Comparison of ENCODE assay signal across 3 cellular contexts in the genomic region with DNA sequence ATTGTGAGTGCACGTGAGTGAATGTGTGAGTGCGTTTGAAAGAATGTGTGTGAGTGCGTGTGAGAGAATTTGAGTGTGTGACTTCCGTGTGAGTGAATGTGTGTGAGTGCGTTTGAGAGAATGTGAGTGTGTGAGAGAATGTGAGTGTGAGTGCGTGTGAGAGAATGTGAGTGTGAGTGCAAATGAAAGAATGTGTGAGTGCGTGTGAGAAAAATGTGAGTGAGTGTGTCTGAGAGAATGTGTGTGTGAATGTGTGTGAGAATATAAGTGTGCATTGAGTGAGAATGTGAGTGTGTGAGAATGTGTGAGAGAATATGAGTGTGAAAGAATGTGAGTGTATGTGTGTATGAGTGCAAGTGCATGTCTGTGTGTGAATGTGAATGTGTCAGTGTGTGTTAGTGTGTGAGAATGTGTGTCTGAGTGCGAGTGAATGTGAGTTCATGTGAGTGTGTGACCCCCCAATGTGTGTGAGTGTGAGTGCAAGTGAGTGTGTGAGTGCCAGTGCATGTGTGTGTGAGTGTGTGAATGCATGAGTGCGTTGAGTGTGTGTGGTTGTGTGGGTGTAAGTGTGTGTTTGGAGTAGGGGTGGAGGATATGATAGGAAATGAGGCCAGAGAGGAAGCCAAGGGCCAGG.
TF ChIP-seq lines count a peak whose summit lies in the region.

No MANE protein-coding gene starts in this region.

TF ChIP-seq in HepG2, 621 proteins besides CTCF, POLR2A, EP300 and RAD21:
- no peak for TF ChIP-seq ZNF317 (CRISPR knock-in tag; IDR thresholded peaks at IDR 0.05)
- TF ChIP-seq, protein P1, sequence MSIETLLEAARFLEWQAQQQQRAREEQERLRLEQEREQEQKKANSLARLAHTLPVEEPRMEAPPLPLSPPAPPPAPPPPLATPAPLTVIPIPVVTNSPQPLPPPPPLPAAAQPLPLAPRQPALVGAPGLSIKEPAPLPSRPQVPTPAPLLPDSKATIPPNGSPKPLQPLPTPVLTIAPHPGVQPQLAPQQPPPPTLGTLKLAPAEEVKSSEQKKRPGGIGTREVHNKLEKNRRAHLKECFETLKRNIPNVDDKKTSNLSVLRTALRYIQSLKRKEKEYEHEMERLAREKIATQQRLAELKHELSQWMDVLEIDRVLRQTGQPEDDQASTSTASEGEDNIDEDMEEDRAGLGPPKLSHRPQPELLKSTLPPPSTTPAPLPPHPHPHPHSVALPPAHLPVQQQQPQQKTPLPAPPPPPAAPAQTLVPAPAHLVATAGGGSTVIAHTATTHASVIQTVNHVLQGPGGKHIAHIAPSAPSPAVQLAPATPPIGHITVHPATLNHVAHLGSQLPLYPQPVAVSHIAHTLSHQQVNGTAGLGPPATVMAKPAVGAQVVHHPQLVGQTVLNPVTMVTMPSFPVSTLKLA (IDR thresholded peaks at IDR 0.05), result 0 out of 2 replicates have a peak, but pooled peaks have one; percentile 8
- TF ChIP-seq, protein P2, sequence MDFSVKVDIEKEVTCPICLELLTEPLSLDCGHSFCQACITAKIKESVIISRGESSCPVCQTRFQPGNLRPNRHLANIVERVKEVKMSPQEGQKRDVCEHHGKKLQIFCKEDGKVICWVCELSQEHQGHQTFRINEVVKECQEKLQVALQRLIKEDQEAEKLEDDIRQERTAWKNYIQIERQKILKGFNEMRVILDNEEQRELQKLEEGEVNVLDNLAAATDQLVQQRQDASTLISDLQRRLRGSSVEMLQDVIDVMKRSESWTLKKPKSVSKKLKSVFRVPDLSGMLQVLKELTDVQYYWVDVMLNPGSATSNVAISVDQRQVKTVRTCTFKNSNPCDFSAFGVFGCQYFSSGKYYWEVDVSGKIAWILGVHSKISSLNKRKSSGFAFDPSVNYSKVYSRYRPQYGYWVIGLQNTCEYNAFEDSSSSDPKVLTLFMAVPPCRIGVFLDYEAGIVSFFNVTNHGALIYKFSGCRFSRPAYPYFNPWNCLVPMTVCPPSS (IDR thresholded peaks at IDR 0.05), result 0 out of 2 replicates have a peak, but pooled peaks have one; percentile 16

TF ChIP-seq in WTC11, 78 proteins besides CTCF, POLR2A, EP300 and RAD21:
- TF ChIP-seq, protein P3, sequence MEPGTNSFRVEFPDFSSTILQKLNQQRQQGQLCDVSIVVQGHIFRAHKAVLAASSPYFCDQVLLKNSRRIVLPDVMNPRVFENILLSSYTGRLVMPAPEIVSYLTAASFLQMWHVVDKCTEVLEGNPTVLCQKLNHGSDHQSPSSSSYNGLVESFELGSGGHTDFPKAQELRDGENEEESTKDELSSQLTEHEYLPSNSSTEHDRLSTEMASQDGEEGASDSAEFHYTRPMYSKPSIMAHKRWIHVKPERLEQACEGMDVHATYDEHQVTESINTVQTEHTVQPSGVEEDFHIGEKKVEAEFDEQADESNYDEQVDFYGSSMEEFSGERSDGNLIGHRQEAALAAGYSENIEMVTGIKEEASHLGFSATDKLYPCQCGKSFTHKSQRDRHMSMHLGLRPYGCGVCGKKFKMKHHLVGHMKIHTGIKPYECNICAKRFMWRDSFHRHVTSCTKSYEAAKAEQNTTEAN (CRISPR knock-in tag; IDR thresholded peaks at IDR 0.05), result 0 out of 2 replicates have a peak, but pooled peaks have one; percentile 16
- TF ChIP-seq ELF4 (CRISPR knock-in tag; IDR thresholded peaks at IDR 0.05; ENCODE audit: low read depth), result no peak

TF ChIP-seq in H1, 55 proteins besides CTCF, POLR2A, EP300 and RAD21:
- TF ChIP-seq ASH2L (IDR thresholded peaks at IDR 0.05; ENCODE audit: low read length), result no peak
- no peak for TF ChIP-seq CTBP2 (IDR thresholded peaks at IDR 0.05; ENCODE audit: borderline replicate concordance, insufficient read depth, insufficient read length, low read length)
- no peak for TF ChIP-seq SP1 (IDR thresholded peaks at IDR 0.05; ENCODE audit: low read depth, low read length)
- no peak for TF ChIP-seq HDAC2 (IDR thresholded peaks at IDR 0.05; ENCODE audit: borderline replicate concordance in 1 of 2, low read depth in 2 of 2, low read length in 2 of 2)
- no peak for TF ChIP-seq GTF2F1 (IDR thresholded peaks at IDR 0.05; ENCODE audit: borderline replicate concordance, low read depth, low read length)
- TF ChIP-seq KDM1A (IDR thresholded peaks at IDR 0.05; ENCODE audit: borderline replicate concordance, low read length), result no peak
- TF ChIP-seq NRF1 (IDR thresholded peaks at IDR 0.05; ENCODE audit: low read depth, low read length), result no peak
- no peak for TF ChIP-seq SIN3A (conservative IDR thresholded peaks at IDR 0.05 in 1 of 2, IDR thresholded peaks at IDR 0.05 in 1 of 2; ENCODE audit: low read depth in 1 of 2, low read length in 2 of 2)
- no peak for TF ChIP-seq NANOG (IDR thresholded peaks at IDR 0.05; ENCODE audit: insufficient read depth, low read depth, low read length, poor library complexity, severe bottlenecking)
- TF ChIP-seq MAFK (IDR thresholded peaks at IDR 0.05; ENCODE audit: low read depth, low read length), result no peak
- TF ChIP-seq, protein P4, sequence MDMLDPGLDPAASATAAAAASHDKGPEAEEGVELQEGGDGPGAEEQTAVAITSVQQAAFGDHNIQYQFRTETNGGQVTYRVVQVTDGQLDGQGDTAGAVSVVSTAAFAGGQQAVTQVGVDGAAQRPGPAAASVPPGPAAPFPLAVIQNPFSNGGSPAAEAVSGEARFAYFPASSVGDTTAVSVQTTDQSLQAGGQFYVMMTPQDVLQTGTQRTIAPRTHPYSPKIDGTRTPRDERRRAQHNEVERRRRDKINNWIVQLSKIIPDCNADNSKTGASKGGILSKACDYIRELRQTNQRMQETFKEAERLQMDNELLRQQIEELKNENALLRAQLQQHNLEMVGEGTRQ (IDR thresholded peaks at IDR 0.05; ENCODE audit: low read length), result no peak
- TF ChIP-seq, protein P5, sequence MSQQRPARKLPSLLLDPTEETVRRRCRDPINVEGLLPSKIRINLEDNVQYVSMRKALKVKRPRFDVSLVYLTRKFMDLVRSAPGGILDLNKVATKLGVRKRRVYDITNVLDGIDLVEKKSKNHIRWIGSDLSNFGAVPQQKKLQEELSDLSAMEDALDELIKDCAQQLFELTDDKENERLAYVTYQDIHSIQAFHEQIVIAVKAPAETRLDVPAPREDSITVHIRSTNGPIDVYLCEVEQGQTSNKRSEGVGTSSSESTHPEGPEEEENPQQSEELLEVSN (IDR thresholded peaks at IDR 0.05), result no peak
- TF ChIP-seq JUN (IDR thresholded peaks at IDR 0.05; ENCODE audit: low read depth, low read length), result no peak
- TF ChIP-seq, protein P6, sequence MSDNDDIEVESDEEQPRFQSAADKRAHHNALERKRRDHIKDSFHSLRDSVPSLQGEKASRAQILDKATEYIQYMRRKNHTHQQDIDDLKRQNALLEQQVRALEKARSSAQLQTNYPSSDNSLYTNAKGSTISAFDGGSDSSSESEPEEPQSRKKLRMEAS (IDR thresholded peaks at IDR 0.05), result no peak
- no peak for TF ChIP-seq TCF12 (IDR thresholded peaks at IDR 0.05; ENCODE audit: low read depth, low read length)
